In genomic region chr4:87030606-87031441, GRCh38 we compare ENCODE assay signal across 12 cellular contexts.
DNase-seq lines count a peak whose midpoint lies in the region.
"Had no signal": no experiment of that assay in that cellular context is flagged by ENCODE, and none has a peak within 500 bp of the region (broad histone marks: within the 10 kb centered on the region; RNA-seq: fewer than 3 reads in every experiment).

No MANE protein-coding gene starts in this region.

- H3K27ac ChIP-seq in mucosa of rectum (ENCODE audit: low read depth in 2 of 2, low read length in 2 of 2) (peak overlapping the region; percentile 36 to 41), urinary bladder (ENCODE audit: low read depth) (peak overlapping the region; percentile 25)

- H3K36me3 ChIP-seq in endocrine pancreas (ENCODE audit: control insufficient read depth, insufficient read depth, low read length) (no peaks in the 10 kb centered on the region), mucosa of rectum (ENCODE audit: control insufficient read depth in 2 of 2, insufficient read depth in 2 of 2, low read length in 2 of 2) (no peaks in the 10 kb centered on the region), urinary bladder (ENCODE audit: insufficient read depth) (no peaks in the 10 kb centered on the region)
- H3K36me3 ChIP-seq: HAP-1 had no signal

- DNase-seq in NCI-H2107 treated with DMSO at 0.1 percent for 48 hours (lab: John Stamatoyannopoulos, UW; ENCODE audit: unreplicated experiment) = peak; percentile 25
- DNase-seq in NCI-H2107 (lab: John Stamatoyannopoulos, UW) = no peak
- no peak for DNase-seq in effector CD4-positive, alpha-beta T cell
- DNase-seq in activated CD4-positive, alpha-beta T cell treated with anti-CD3 and anti-CD28 coated beads, Interleukin-2, amount 50 U/mL, for 1 hour = no peak
- no peak for DNase-seq in SW 1271 (lab: John Stamatoyannopoulos, UW)
- DNase-seq: Karpas-422; RPMI8226; stimulated activated naive B cell treated with anti-CD40 and anti-IgM and Interleukin-4, amounts not matched to agents 10 μg/mL and 1 μg/mL and 100 μg/mL, for 72 hours had no signal

- peak overlapping the region; percentile 72 for H3K4me3 ChIP-seq in endocrine pancreas (ENCODE audit: control insufficient read depth, insufficient read depth, low read length)
- H3K4me3 ChIP-seq in mucosa of rectum (ENCODE audit: low read length in 2 of 2) = no peak overlapping the region
- no peak overlapping the region for H3K4me3 ChIP-seq in urinary bladder (ENCODE audit: low read depth, low read length)
- H3K4me3 ChIP-seq: HAP-1 had no signal

- H3K9me3 ChIP-seq in endocrine pancreas (ENCODE audit: control insufficient read depth, low read length) (no peaks in the 10 kb centered on the region), mucosa of rectum (ENCODE audit: control insufficient read depth in 2 of 2, low read length in 2 of 2) (no peaks in the 10 kb centered on the region)
- H3K9me3 ChIP-seq: HAP-1 had no signal

- H3K9ac ChIP-seq in endocrine pancreas (ENCODE audit: control insufficient read depth, insufficient read depth, low read length) (no peak overlapping the region), mucosa of rectum (ENCODE audit: low read depth in 1 of 2, low read length in 2 of 2) (no peak overlapping the region)

- H3K4me1 ChIP-seq in endocrine pancreas (ENCODE audit: control insufficient read depth, insufficient read depth, low read length) (peaks cover 57% of the 10 kb centered on the region), mucosa of rectum (ENCODE audit: control insufficient read depth in 2 of 2, insufficient read depth in 2 of 2, low read length in 2 of 2) (peaks cover 30 to 51% of the 10 kb centered on the region in 2 donors), urinary bladder (ENCODE audit: insufficient read depth) (peaks cover 7% of the 10 kb centered on the region)

- 34% methylated on average over 15 of the region's 15 CpGs for WGBS in urinary bladder

- H3K27me3 ChIP-seq in endocrine pancreas (ENCODE audit: control insufficient read depth, insufficient read depth, low read length) (no peaks in the 10 kb centered on the region), mucosa of rectum (ENCODE audit: control insufficient read depth in 2 of 2, insufficient read depth in 2 of 2, low read length in 2 of 2) (no peaks in the 10 kb centered on the region)
